ENCODE assay signal across 8 cellular contexts in the genomic region with DNA sequence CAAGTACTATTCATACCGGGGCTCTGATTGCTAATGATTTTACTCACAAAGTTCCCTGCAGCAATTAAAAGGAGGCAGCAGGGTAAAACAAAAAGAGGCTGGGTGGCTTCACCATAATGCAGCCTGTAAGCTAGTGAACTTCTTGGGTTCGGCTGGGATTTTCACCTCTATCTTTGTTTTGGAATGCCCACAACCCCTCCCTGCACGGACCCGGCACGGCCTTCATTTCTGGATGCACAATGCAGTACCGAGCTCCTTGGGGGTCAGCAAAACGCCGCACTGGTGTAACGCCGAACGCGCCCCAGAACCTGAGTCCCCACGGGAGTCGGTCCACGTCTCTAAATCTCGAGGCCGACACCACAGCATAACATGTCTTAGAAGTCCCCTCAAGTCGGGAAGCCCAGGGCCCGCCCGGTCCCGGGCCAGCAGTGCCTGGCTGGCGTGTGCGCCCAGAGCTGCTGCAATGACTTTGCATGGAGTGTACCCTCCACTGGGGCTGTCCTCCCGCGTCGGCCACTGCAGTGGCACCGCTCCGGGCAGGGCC. TPM values are rescaled to one million over a fixed set of nuclear protein-coding genes. Genes with fewer than 3 reads are reported as not detected.
DNase-seq lines count a peak whose midpoint lies in the region; ATAC-seq and TF ChIP-seq lines count a peak whose summit lies in the region.

No MANE protein-coding gene starts in this region.

- TF ChIP-seq CTCF in 22Rv1 (IDR thresholded peaks at IDR 0.05) = no peak
- TF ChIP-seq CTCF in MM.1S (IDR thresholded peaks at IDR 0.05; ENCODE audit: low read length) = no peak
- TF ChIP-seq CTCF in cardiac fibroblast (IDR thresholded peaks at IDR 0.05; ENCODE audit: low read depth, low read length) = no peak
- TF ChIP-seq CTCF in upper lobe of left lung (IDR thresholded peaks at IDR 0.05) = no peak

- H2BK5ac ChIP-seq in mesendoderm (ENCODE audit: low read length) = no peak overlapping the region

- DNase-seq in MM.1S = no peak
- DNase-seq in cardiac fibroblast (ENCODE audit: low read depth in 2 of 2) = no peak
- DNase-seq in mesendoderm = peak; percentile 37
- peak in 1 of 2 donors; percentile 35 for DNase-seq in upper lobe of left lung
- no peak for DNase-seq in activated CD4-positive, CD25-positive, alpha-beta regulatory T cell treated with anti-CD3 and anti-CD28 coated beads, Interleukin-2, amount 50 U/mL, for 72 hours
- no peak for DNase-seq in stimulated activated CD4-positive, alpha-beta T cell treated with anti-CD3 and anti-CD28 coated beads, Interleukin-2, amount 100 ng/mL, for 48 hours

- peak overlapping the region; percentile 88 for H3K18ac ChIP-seq in mesendoderm (ENCODE audit: low read length)

- H3K79me2 ChIP-seq in MM.1S (ENCODE audit: low read length) (peaks cover 56% of the 10 kb centered on the region), mesendoderm (ENCODE audit: control insufficient read depth, insufficient read depth, low read length) (peaks cover 55% of the 10 kb centered on the region)

- ATAC-seq in GM19324 (IDR thresholded peaks at IDR 0.05; ENCODE audit: low FRiP score, unreplicated experiment) = peak; percentile 36
- peak; percentile 48 to 55 for ATAC-seq in upper lobe of left lung (ENCODE audit: low FRiP score in 2 of 2)

- H2BK15ac ChIP-seq in mesendoderm (replicated peaks; ENCODE audit: low read depth) = no peak overlapping the region

- H2BK120ac ChIP-seq in mesendoderm (ENCODE audit: low read depth, low read length) = no peak overlapping the region

- WGBS in mesendoderm (ENCODE audit: extremely low coverage, insufficient coverage, low lambda C conversion rate) = no CpG with 5 or more reads among the region's 28 CpGs
- WGBS in upper lobe of left lung, 2 donors = 0 to 2% methylated on average over 17 of the region's 28 CpGs

- H4K8ac ChIP-seq in mesendoderm (ENCODE audit: low read depth, low read length) = no peak overlapping the region

- peak overlapping the region; percentile 89 for H3K4me3 ChIP-seq in MM.1S (ENCODE audit: low read length)
- H3K4me3 ChIP-seq in cardiac fibroblast (replicated peaks in 1 of 2; ENCODE audit: low read depth in 2 of 2, low read length in 2 of 2) = peak overlapping the region; percentile 61 to 82
- H3K4me3 ChIP-seq in mesendoderm (ENCODE audit: low read length) = peak overlapping the region; percentile 90
- H3K4me3 ChIP-seq in upper lobe of left lung = peak overlapping the region; percentile 76 to 91 (median 83)

- H3K4me2 ChIP-seq in MM.1S (ENCODE audit: low read depth, low read length) = peak overlapping the region; percentile 85
- H3K4me2 ChIP-seq in mesendoderm (ENCODE audit: low read length) = peak overlapping the region; percentile 67

- no peaks in the 10 kb centered on the region for H3K9me3 ChIP-seq in MM.1S (replicated peaks; ENCODE audit: insufficient read depth, low read length)
- no peaks in the 10 kb centered on the region for H3K9me3 ChIP-seq in upper lobe of left lung

- H3K9ac ChIP-seq in MM.1S (ENCODE audit: low read length) (peak overlapping the region; percentile 82), mesendoderm (ENCODE audit: low read length) (peak overlapping the region; percentile 87)

- peaks cover 19% of the 10 kb centered on the region for H3K79me1 ChIP-seq in mesendoderm (ENCODE audit: low read length)

- H3K36me3 ChIP-seq in MM.1S (replicated peaks; ENCODE audit: insufficient read depth, low read length) (no peaks in the 10 kb centered on the region), mesendoderm (ENCODE audit: control insufficient read depth, insufficient read depth, low read length) (no peaks in the 10 kb centered on the region), upper lobe of left lung (no peaks in the 10 kb centered on the region)

- 0 out of 2 replicates have a peak overlapping the region, but pooled peaks have one; percentile 17 for H2AFZ ChIP-seq in MM.1S (ENCODE audit: low read length)

- H3K4me1 ChIP-seq in MM.1S (ENCODE audit: low read length) = peaks cover 9% of the 10 kb centered on the region
- H3K4me1 ChIP-seq in mesendoderm (ENCODE audit: control insufficient read depth, low read depth, low read length) = peaks cover 8% of the 10 kb centered on the region
- H3K4me1 ChIP-seq in upper lobe of left lung = peaks cover 10 to 28% (median 16%) of the 10 kb centered on the region in 4 donors

- H3K9me2 ChIP-seq in MM.1S (replicated peaks; ENCODE audit: insufficient read depth, low read length) = no peaks in the 10 kb centered on the region

- H3K4ac ChIP-seq in mesendoderm (ENCODE audit: low read depth, low read length) = no peak overlapping the region

- H4K5ac ChIP-seq in mesendoderm (ENCODE audit: low read length) = no peak overlapping the region

- no peaks in the 10 kb centered on the region for H3F3A ChIP-seq in MM.1S (ENCODE audit: insufficient read depth, low read length)

- no peak overlapping the region for H2AK5ac ChIP-seq in mesendoderm (ENCODE audit: low read length)

- no peak for TF ChIP-seq EP300 in upper lobe of left lung (IDR thresholded peaks at IDR 0.05)

- TF ChIP-seq POLR2A in upper lobe of left lung (IDR thresholded peaks at IDR 0.05) = no peak

- H3K23ac ChIP-seq in mesendoderm (ENCODE audit: low read length) = peak overlapping the region; percentile 89

- H3K27ac ChIP-seq in 22Rv1 = peak overlapping the region; percentile 56
- no peak overlapping the region for H3K27ac ChIP-seq in MM.1S (ENCODE audit: low read length)
- H3K27ac ChIP-seq in mesendoderm (ENCODE audit: low read depth, low read length) = peak overlapping the region; percentile 23
- H3K27ac ChIP-seq in upper lobe of left lung = peak overlapping the region in 1 of 4 donors; percentile 85

- H4K20me1 ChIP-seq in MM.1S (ENCODE audit: insufficient read depth, low read length) = peaks cover 16% of the 10 kb centered on the region

- peak overlapping the region; percentile 97 for H3K56ac ChIP-seq in mesendoderm (ENCODE audit: low read length)

- H3K27me3 ChIP-seq in MM.1S (replicated peaks; ENCODE audit: insufficient read depth, low read length) = no peaks in the 10 kb centered on the region
- no peaks in the 10 kb centered on the region for H3K27me3 ChIP-seq in mesendoderm (ENCODE audit: insufficient read depth, low read length, poor library complexity)
- no peaks in the 10 kb centered on the region for H3K27me3 ChIP-seq in upper lobe of left lung

RNA-seq across cellular contexts. Expression of a gene that starts 0.8 kb away (rescaled TPM):
- polyA plus RNA-seq in mesendoderm (2013, experiment 1 of 2) = 21.4 TPM
- polyA plus RNA-seq in mesendoderm (2013, experiment 2 of 2) = 21.3 TPM
- 10 to 100 TPM; 20.5 to 55.5 (median 27.7) TPM for total RNA-seq in upper lobe of left lung

RNA-seq across cellular contexts. Expression of a gene that starts 15.2 kb away (rescaled TPM):
- 0.15 TPM for polyA plus RNA-seq in mesendoderm (2013, experiment 1 of 2)
- 0.14 TPM for polyA plus RNA-seq in mesendoderm (2013, experiment 2 of 2)
- not detected for total RNA-seq in upper lobe of left lung

RNA-seq across cellular contexts. Expression of a gene that starts 49.0 kb away (rescaled TPM):
- 12.3 TPM for polyA plus RNA-seq in mesendoderm (2013, experiment 1 of 2)
- 11.8 TPM for polyA plus RNA-seq in mesendoderm (2013, experiment 2 of 2)
- 100 to 1,000 TPM in 2 of 6 donors, 10 to 100 TPM in 4; 34.3 to 137 (median 47.6) TPM for total RNA-seq in upper lobe of left lung
